Comparison of ENCODE assay signal across 13 cellular contexts in genomic region chr5:32163785-32164184, GRCh38. TPM values are rescaled to one million over a fixed set of nuclear protein-coding genes. Genes with fewer than 3 reads are reported as not detected.
A peak's percentile ranks its signal among the peaks of the same experiment; 100 is the strongest.
DNase-seq lines count a peak whose midpoint lies in the region; ATAC-seq, FAIRE-seq and TF ChIP-seq lines count a peak whose summit lies in the region.
"Had no signal": no experiment of that assay in that cellular context is flagged by ENCODE, and none has a peak within 500 bp of the region (broad histone marks: within the 10 kb centered on the region; RNA-seq: fewer than 3 reads in every experiment).

No MANE protein-coding gene starts in this region.

- H3K36me3 ChIP-seq in HepG2 (replicated peaks in 1 of 2; ENCODE audit: control insufficient read depth in 1 of 2, insufficient read depth in 2 of 2, low read length in 2 of 2) (peaks cover 6 to 20% of the 10 kb centered on the region in 2 experiments; a peak in 4 of 5 replicates), right lobe of liver (peaks cover 0 to 18% (median 8%) of the 10 kb centered on the region in 4 donors), Panc1 (ENCODE audit: control insufficient read depth, insufficient read depth, low read length) (peaks cover 9% of the 10 kb centered on the region; the same call in 1 of the 2 replicates)

- no peak overlapping the region for H2AFZ ChIP-seq in HepG2 (ENCODE audit: low read length)

- TF ChIP-seq CTCF in HepG2 (CRISPR knock-in tag; IDR thresholded peaks at IDR 0.05) (no peak), right lobe of liver (IDR thresholded peaks at IDR 0.05) (no peak), Panc1 (IDR thresholded peaks at IDR 0.05) (no peak)

- no peak for TF ChIP-seq RAD21 in HepG2 (CRISPR knock-in tag; IDR thresholded peaks at IDR 0.05)

- CTCF ChIA-PET in HepG2 (lab: Yijun Ruan, JAX; ENCODE audit: low intra/inter-chr PET ratio, low total read pairs), result no interaction called here
- CTCF ChIA-PET in Panc1 (lab: Charles Lee), result no interaction called here

- TF ChIP-seq POLR2A in HepG2 (IDR thresholded peaks at IDR 0.05; ENCODE audit: insufficient read depth in 1 of 2, low read depth in 2 of 2, low read length in 2 of 2) (no peak), right lobe of liver (IDR thresholded peaks at IDR 0.05) (no peak), erythroblast (IDR thresholded peaks at IDR 0.05; ENCODE audit: low read length) (no peak)

- no peak for TF ChIP-seq EP300 in HepG2 (IDR thresholded peaks at IDR 0.05; ENCODE audit: low read depth in 2 of 2, low read length in 2 of 2)
- no peak for TF ChIP-seq EP300 in HepG2 (CRISPR knock-in tag; IDR thresholded peaks at IDR 0.05; ENCODE audit: borderline replicate concordance)

- POLR2A ChIA-PET in HepG2 (lab: Yijun Ruan, JAX) (no interaction called here), Panc1 (lab: Charles Lee) (no interaction called here)

- no peak for FAIRE-seq in HepG2 (lab: Jason Lieb, UNC)

- H3K27ac ChIP-seq in HepG2 (ENCODE audit: extremely low read length, insufficient read depth, low read length) (no peak overlapping the region), right lobe of liver (no peak overlapping the region), Panc1 (ENCODE audit: low read length) (no peak overlapping the region)

- H3K4me1 ChIP-seq in HepG2 (ENCODE audit: insufficient read depth, low read length) (peaks cover 75% of the 10 kb centered on the region), right lobe of liver (peaks cover 0 to 48% (median 12%) of the 10 kb centered on the region in 4 donors), Panc1 (ENCODE audit: control insufficient read depth, insufficient read depth, low read length) (no peaks in the 10 kb centered on the region; the same call in 1 of the 2 replicates)

- intact Hi-C loops in HepG2 (cut with micrococcal nuclease; ENCODE audit: unreplicated experiment) (loop anchor here (10.0 kb wide), 1 partner anchor 171 kb away; no protein-coding TSS in a partner anchor), right lobe of liver (cut with DNase I) (no loop called here), Panc1 (cut with micrococcal nuclease; ENCODE audit: unreplicated experiment) (no loop called here)

- no peak for ATAC-seq in HepG2
- no peak for ATAC-seq in right lobe of liver
- ATAC-seq in HG02870 (IDR thresholded peaks at IDR 0.05; ENCODE audit: unreplicated experiment), result peak; percentile 46
- ATAC-seq in Panc1, result no peak
- no peak for ATAC-seq in GM18873 (IDR thresholded peaks at IDR 0.05; ENCODE audit: low FRiP score, unreplicated experiment)

- H3K9me3 ChIP-seq in HepG2 (ENCODE audit: low read length) (no peaks in the 10 kb centered on the region), right lobe of liver (no peaks in the 10 kb centered on the region), Panc1 (ENCODE audit: control insufficient read depth, insufficient read depth, low read depth, low read length) (no peaks in the 10 kb centered on the region)

- in situ Hi-C loops in HepG2 (cut with HindIII; ENCODE audit: extremely low pct_ligation_motif_present, low pct_unique_long_range_greater_than_20kb) (no loop called here), Panc1 (cut with HindIII; ENCODE audit: low pct_unique_long_range_greater_than_20kb, low sequenced_read_pairs) (no loop called here), KBM-7 (cut with MboI; ENCODE audit: low pct_unique_long_range_greater_than_20kb, low sequenced_read_pairs) (no loop called here)

- peaks cover 91% of the 10 kb centered on the region for H3K79me2 ChIP-seq in HepG2 (ENCODE audit: insufficient read depth, low read length)

- no peak overlapping the region for H3K4me2 ChIP-seq in HepG2 (ENCODE audit: low read depth, low read length)

- H3K4me3 ChIP-seq in HepG2 (replicated peaks in 1 of 3; ENCODE audit: insufficient read depth in 1 of 3, low read depth in 2 of 3, low read length in 3 of 3) (no peak overlapping the region), right lobe of liver (no peak overlapping the region), Panc1 (ENCODE audit: low read depth in 2 of 2, low read length in 2 of 2) (no peak overlapping the region)

- DNase-seq in HepG2 (ENCODE audit: low spot score), result no peak
- DNase-seq in right lobe of liver, result no peak
- DNase-seq in Panc1 (ENCODE audit: low read depth, low spot score), result no peak
- DNase-seq in erythroblast (lab: John Stamatoyannopoulos, UW), result no peak
- DNase-seq in KBM-7, result no peak
- no peak for DNase-seq in germinal center (ENCODE audit: low spot score)
- DNase-seq: activated effector memory CD4-positive, alpha-beta T cell treated with anti-CD3 and anti-CD28 coated beads, Interleukin-2, amount 50 U/mL, for 16 hours; foreskin fibroblast; NCI-H345; SHP77 treated with DMSO at 0.1 percent for 48 hours; stimulated activated CD8-positive, alpha-beta memory T cell treated with anti-CD3 and anti-CD28 coated beads, Interleukin-4, amount 100 ng/mL, for 48 hours had no signal

- BruUV-seq in HepG2 (replicated peaks; lab: Mats Ljungman, UMichigan) (no TSS peak), Panc1 (replicated peaks; lab: Mats Ljungman, UMichigan) (TSS peak; percentile 4)

- no peaks in the 10 kb centered on the region for H3K27me3 ChIP-seq in HepG2 (ENCODE audit: control insufficient read depth in 1 of 2, insufficient read depth in 2 of 2, low read length in 2 of 2)
- H3K27me3 ChIP-seq in right lobe of liver, result no peaks in the 10 kb centered on the region
- H3K27me3 ChIP-seq in Panc1 (ENCODE audit: control insufficient read depth, insufficient read depth, low read length), result no peaks in the 10 kb centered on the region

- H3K9ac ChIP-seq in HepG2 (ENCODE audit: insufficient read depth, low read depth, low read length), result no peak overlapping the region

- WGBS in HepG2 (ENCODE audit: low lambda C conversion rate), result 91% methylated on average over 2 of the region's 2 CpGs
- 44% methylated on average over 2 of the region's 2 CpGs for WGBS in right lobe of liver (ENCODE audit: insufficient coverage, low coverage, low lambda C conversion rate, missing lambda C conversion rate)

- H4K20me1 ChIP-seq in HepG2 (ENCODE audit: insufficient read depth, low read length), result peaks cover 80% of the 10 kb centered on the region

TF ChIP-seq in HepG2, 621 proteins besides CTCF, POLR2A, EP300 and RAD21:
- TF ChIP-seq SATB2 (CRISPR knock-in tag; IDR thresholded peaks at IDR 0.05) (no peak), RBFOX2 (IDR thresholded peaks at IDR 0.05; ENCODE audit: low read depth, low read length) (peak; percentile 46; the same call in 1 of the 2 replicates)
TF ChIP-seq in HepG2: peak in this region for 1.

RNA-seq across cellular contexts. Expression of gene GOLPH3, which starts 10.3 kb away (rescaled TPM):
- total RNA-seq in HepG2 (2016; rRNA removed; fragmentation: Illumina TruSeq; extraction: Trizol), result 84.5 and 102 TPM in 2 replicates
- 20.7 and 21.6 TPM in 2 replicates for total RNA-seq in HepG2 (2016; cell fraction: cytosol; rRNA removed; fragmentation: Illumina TruSeq; extraction: Trizol; ENCODE audit: low read depth)
- 86.0 and 93.9 TPM in 2 replicates for total RNA-seq in HepG2 (2016; cell fraction: insoluble cytoplasmic fraction; rRNA removed; fragmentation: Illumina TruSeq; extraction: Trizol)
- total RNA-seq in HepG2 (2016; cell fraction: membrane; rRNA removed; fragmentation: Illumina TruSeq; extraction: Trizol), result 76.0 and 82.4 TPM in 2 replicates
- 42.1 and 43.2 TPM in 2 replicates for total RNA-seq in HepG2 (2016; cell fraction: nucleus; rRNA removed; fragmentation: Illumina TruSeq; extraction: Trizol)
- polyA plus RNA-seq in HepG2 (2011; rRNA removed), result 52.5 and 59.5 TPM in 2 replicates
- 36.8 and 52.8 TPM in 2 replicates for polyA plus RNA-seq in HepG2 (2011; cell fraction: cytosol; rRNA removed)
- 22.0 TPM in 2 replicates for polyA plus RNA-seq in HepG2 (2011; cell fraction: nucleus; rRNA removed)
- 57.7 and 69.6 TPM in 2 replicates for polyA plus RNA-seq in HepG2 (2012)
- polyA plus RNA-seq in HepG2 (2016; cell fraction: cytosol; fragmentation: Illumina TruSeq; extraction: Trizol; ENCODE audit: low read depth), result 12.8 and 16.5 TPM in 2 replicates
- polyA plus RNA-seq in HepG2 (2016; cell fraction: insoluble cytoplasmic fraction; fragmentation: Illumina TruSeq; extraction: Trizol; ENCODE audit: low read depth), result 135 and 138 TPM in 2 replicates
- polyA plus RNA-seq in HepG2 (2016; cell fraction: membrane; fragmentation: Illumina TruSeq; extraction: Trizol; ENCODE audit: low read depth), result 56.5 and 60.8 TPM in 2 replicates
- 72.8 and 76.3 TPM in 2 replicates for polyA plus RNA-seq in HepG2 (2016; cell fraction: nucleus; fragmentation: Illumina TruSeq; extraction: Trizol; ENCODE audit: insufficient read depth, low read depth)
- polyA minus RNA-seq in HepG2 (2011; rRNA and poly(A)+ RNA removed; ENCODE audit: low replicate concordance), result 91.4 and 138 TPM in 2 replicates
- polyA minus RNA-seq in HepG2 (2011; cell fraction: cytosol; rRNA and poly(A)+ RNA removed), result 69.1 and 70.2 TPM in 2 replicates
- polyA minus RNA-seq in HepG2 (2011; cell fraction: nucleus; rRNA and poly(A)+ RNA removed), result 52.3 and 58.3 TPM in 2 replicates
- 100 to 1,000 TPM in 3 of 6 experiments, 10 to 100 TPM in 3; 59.1 to 141 (median 95.9) TPM for total RNA-seq in right lobe of liver
- 89.7 TPM for total RNA-seq in Panc1 (2021; ENCODE audit: unreplicated experiment)
- polyA plus RNA-seq in Panc1 (2012; ENCODE audit: insufficient read length), result 75.2 TPM
